ENCODE assay signal across 28 cellular contexts in genomic region chr1:52792002-52792401, GRCh38. TPM values are rescaled to one million over a fixed set of nuclear protein-coding genes. Genes with fewer than 3 reads are reported as not detected.
A peak's percentile ranks its signal among the peaks of the same experiment; 100 is the strongest.
DNase-seq lines count a peak whose midpoint lies in the region; ATAC-seq and TF ChIP-seq lines count a peak whose summit lies in the region.
"Had no signal": no experiment of that assay in that cellular context is flagged by ENCODE, and none has a peak within 500 bp of the region (broad histone marks: within the 10 kb centered on the region; RNA-seq: fewer than 3 reads in every experiment).

No MANE protein-coding gene starts in this region.

- no peak overlapping the region for H3K27ac Mint-ChIP-seq in activated T-helper 17 cell treated with anti-CD3 and anti-CD28 coated beads, Interleukin-2, amount 50 U/mL, for 72 hours
- H3K27ac Mint-ChIP-seq: activated B cell treated with CpG ODN at 0.5 μM for 24 hours; activated naive CD8-positive, alpha-beta T cell; activated T-helper 1 cell treated with anti-CD3 and anti-CD28 coated beads, Interleukin-12 subunit alpha, Interleukin-12 subunit beta, Interleukin-2, Interleukin-4 antibody, amounts not matched to agents 30 ng/mL and 10 ng/mL and 1 ng/mL, durations not matched to agents 14 hours and 24 hours and 36 hours; progenitor cell of endocrine pancreas had no signal

- peaks cover 18% of the 10 kb centered on the region for H3K36me3 ChIP-seq in PC-3 (ENCODE audit: low read depth, low read length)
- H3K36me3 ChIP-seq in brain microvascular endothelial cell (replicated peaks), result no peaks in the 10 kb centered on the region
- H3K36me3 ChIP-seq: BE2C had no signal

- no peaks in the 10 kb centered on the region for H3K27me3 Mint-ChIP-seq in activated T-helper 17 cell treated with anti-CD3 and anti-CD28 coated beads, Interleukin-2, amount 50 U/mL, for 72 hours
- H3K27me3 Mint-ChIP-seq: activated B cell treated with CpG ODN at 0.5 μM for 24 hours; activated naive CD8-positive, alpha-beta T cell; progenitor cell of endocrine pancreas had no signal

- H3K36me3 Mint-ChIP-seq in activated T-helper 17 cell treated with anti-CD3 and anti-CD28 coated beads, Interleukin-2, amount 50 U/mL, for 72 hours (ENCODE audit: low read depth), result peaks cover 59% of the 10 kb centered on the region

- intact Hi-C loops in PC-3 (cut with micrococcal nuclease), result no loop called here

- in situ Hi-C loops in brain microvascular endothelial cell (cut with HindIII; ENCODE audit: low pct_ligation_motif_present, low sequenced_read_pairs), result no loop called here

- no peaks in the 10 kb centered on the region for H3K9me2 ChIP-seq in PC-3 (replicated peaks; ENCODE audit: low read length)
- H3K9me2 ChIP-seq: SK-N-SH had no signal

- H4K20me1 ChIP-seq in PC-3 (ENCODE audit: low read length), result no peaks in the 10 kb centered on the region

- H3F3A ChIP-seq in PC-3 (ENCODE audit: low read length, unreplicated experiment), result no peaks in the 10 kb centered on the region

- TF ChIP-seq CTCF in PC-3 (conservative IDR thresholded peaks at IDR 0.05; ENCODE audit: low read depth, low read length) (no peak), brain microvascular endothelial cell (IDR thresholded peaks at IDR 0.05; ENCODE audit: low read depth, low read length, missing control alignments) (no peak), RWPE1 (conservative IDR thresholded peaks at IDR 0.05; ENCODE audit: low read depth) (no peak)

- no peak overlapping the region for H3K4me2 ChIP-seq in PC-3 (ENCODE audit: low read length)
- H3K4me2 ChIP-seq: SK-N-SH had no signal

- H3K9ac ChIP-seq in PC-3 (ENCODE audit: low read length), result no peak overlapping the region
- H3K9ac ChIP-seq: SK-N-SH had no signal

- DNase-seq in GDM1 (lab: John Stamatoyannopoulos, UW) (peak; percentile 10), PC-3 (peak; percentile 4), brain microvascular endothelial cell (peak; percentile 4), lung microvascular endothelial cell (ENCODE audit: low read depth in 2 of 2) (peak; percentile 69 to 94), RWPE1 (ENCODE audit: low spot score) (no peak), SW 1271 (lab: John Stamatoyannopoulos, UW) (no peak)
- no peak for DNase-seq in activated naive CD4-positive, alpha-beta T cell treated with anti-CD3 and anti-CD28 coated beads, Interleukin-2, amount 50 U/mL, for 16 hours
- DNase-seq: activated B cell treated with CpG ODN at 0.5 μM for 24 hours; activated CD4-positive, alpha-beta T cell treated with anti-CD3 and anti-CD28 coated beads, Interleukin-2, amount 50 U/mL, for 4 hours; BE2C; DMS53; GF-D8; HCEC 1CT; heart right ventricle; mesendoderm; MG63; NCI-H1417 treated with DMSO at 0.1 percent for 48 hours; NCI-H524 treated with DMSO at 0.1 percent for 48 hours; RPMI8226; SK-N-SH; upper lobe of right lung had no signal

- H3K4me3 ChIP-seq in PC-3 (ENCODE audit: low read length) (no peak overlapping the region), brain microvascular endothelial cell (ENCODE audit: low read depth, low read length) (no peak overlapping the region)
- H3K4me3 ChIP-seq: ascending aorta, heart right ventricle, MG63, upper lobe of right lung had no signal

- no peaks in the 10 kb centered on the region for H3K9me3 Mint-ChIP-seq in activated T-helper 17 cell treated with anti-CD3 and anti-CD28 coated beads, Interleukin-2, amount 50 U/mL, for 72 hours
- H3K9me3 Mint-ChIP-seq: activated B cell treated with CpG ODN at 0.5 μM for 24 hours; activated T-helper 1 cell treated with anti-CD3 and anti-CD28 coated beads, Interleukin-12 subunit alpha, Interleukin-12 subunit beta, Interleukin-2, Interleukin-4 antibody, amounts not matched to agents 30 ng/mL and 10 ng/mL and 1 ng/mL, durations not matched to agents 14 hours and 24 hours and 36 hours had no signal

- H3K27ac ChIP-seq in PC-3 (ENCODE audit: low read length) (no peak overlapping the region), brain microvascular endothelial cell (no peak overlapping the region), RWPE1 (no peak overlapping the region)
- H3K27ac ChIP-seq: ascending aorta, epithelial cell of prostate, heart right ventricle, upper lobe of right lung had no signal

- peaks cover 5% of the 10 kb centered on the region for H3K4me1 Mint-ChIP-seq in activated T-helper 17 cell treated with anti-CD3 and anti-CD28 coated beads, Interleukin-2, amount 50 U/mL, for 72 hours
- H3K4me1 Mint-ChIP-seq: activated B cell treated with CpG ODN at 0.5 μM for 24 hours had no signal

- BruUV-seq in PC-3 (replicated peaks; lab: Mats Ljungman, UMichigan), result no TSS peak

- H3K9me3 ChIP-seq in PC-3 (ENCODE audit: low read length), result no peaks in the 10 kb centered on the region
- H3K9me3 ChIP-seq: ascending aorta, BE2C, heart right ventricle, MG63, SK-N-SH, upper lobe of right lung had no signal

- no peaks in the 10 kb centered on the region for H3K27me3 ChIP-seq in PC-3 (ENCODE audit: low read length)
- H3K27me3 ChIP-seq in brain microvascular endothelial cell (replicated peaks), result no peaks in the 10 kb centered on the region
- H3K27me3 ChIP-seq: ascending aorta, BE2C, heart right ventricle, MG63, upper lobe of right lung had no signal

- no peaks in the 10 kb centered on the region for H3K4me1 ChIP-seq in PC-3 (ENCODE audit: insufficient read depth, low read length)
- H3K4me1 ChIP-seq: ascending aorta, BE2C, heart right ventricle, upper lobe of right lung had no signal

- no peak overlapping the region for H2AFZ ChIP-seq in PC-3 (ENCODE audit: low read length)

- H3K79me2 ChIP-seq in PC-3 (ENCODE audit: low read length), result no peaks in the 10 kb centered on the region

- CTCF ChIA-PET in PC-3 (lab: Charles Lee) (no interaction called here), RWPE1 (lab: Yijun Ruan, JAX) (interaction anchor here (0.6 kb wide), 1 partner anchor 58 kb away, joined by 3 read pairs; no protein-coding TSS in a partner anchor)

- no peak overlapping the region for H3K4me3 Mint-ChIP-seq in activated T-helper 17 cell treated with anti-CD3 and anti-CD28 coated beads, Interleukin-2, amount 50 U/mL, for 72 hours
- H3K4me3 Mint-ChIP-seq: activated B cell treated with CpG ODN at 0.5 μM for 24 hours; activated naive CD8-positive, alpha-beta T cell; activated T-helper 1 cell treated with anti-CD3 and anti-CD28 coated beads, Interleukin-12 subunit alpha, Interleukin-12 subunit beta, Interleukin-2, Interleukin-4 antibody, amounts not matched to agents 30 ng/mL and 10 ng/mL and 1 ng/mL, durations not matched to agents 14 hours and 24 hours and 36 hours had no signal

- POLR2A ChIA-PET in PC-3 (lab: Charles Lee; ENCODE audit: unreplicated experiment), result no interaction called here
- POLR2A ChIA-PET in RWPE1 (lab: Yijun Ruan, JAX; ENCODE audit: low non-redundant PET), result no interaction called here

- no peak for ATAC-seq in PC-3
- no peak for ATAC-seq in activated T-helper 17 cell treated with anti-CD3 and anti-CD28 coated beads, Interleukin-2, amount 50 U/mL, for 72 hours (replicated peaks)
- ATAC-seq: heart right ventricle, upper lobe of right lung had no signal

RNA-seq across cellular contexts. Expression of gene ZYG11A, which starts 50.6 kb away (rescaled TPM):
- total RNA-seq in PC-3 (2014; rRNA removed), result 0.40 and 0.47 TPM in 2 replicates
- total RNA-seq in lung microvascular endothelial cell, result under 0.01 TPM in 2 replicates
- total RNA-seq in activated T-helper 17 cell treated with anti-CD3 and anti-CD28 coated beads, Interleukin-2, amount 50 U/mL, for 72 hours, result under 1 TPM; 0.13 to 0.26 TPM
- total RNA-seq: ascending aorta, myocyte, progenitor cell of endocrine pancreas, upper lobe of right lung had no signal

Comparison
In these comparisons a context has a peak if more than half of its experiments do, and no peak if none do; other contexts are left out.
1. DNase-seq: peak in GDM1 (single experiment), PC-3 (single experiment), brain microvascular endothelial cell (single experiment) and lung microvascular endothelial cell (2 of 2); none in RWPE1 (single experiment), activated naive CD4-positive, alpha-beta T cell treated with anti-CD3 and anti-CD28 coated beads, Interleukin-2, amount 50 U/mL, for 16 hours (single experiment) and SW 1271 (0 of 2).